ENCODE assay signal across 13 cellular contexts in the genomic region with DNA sequence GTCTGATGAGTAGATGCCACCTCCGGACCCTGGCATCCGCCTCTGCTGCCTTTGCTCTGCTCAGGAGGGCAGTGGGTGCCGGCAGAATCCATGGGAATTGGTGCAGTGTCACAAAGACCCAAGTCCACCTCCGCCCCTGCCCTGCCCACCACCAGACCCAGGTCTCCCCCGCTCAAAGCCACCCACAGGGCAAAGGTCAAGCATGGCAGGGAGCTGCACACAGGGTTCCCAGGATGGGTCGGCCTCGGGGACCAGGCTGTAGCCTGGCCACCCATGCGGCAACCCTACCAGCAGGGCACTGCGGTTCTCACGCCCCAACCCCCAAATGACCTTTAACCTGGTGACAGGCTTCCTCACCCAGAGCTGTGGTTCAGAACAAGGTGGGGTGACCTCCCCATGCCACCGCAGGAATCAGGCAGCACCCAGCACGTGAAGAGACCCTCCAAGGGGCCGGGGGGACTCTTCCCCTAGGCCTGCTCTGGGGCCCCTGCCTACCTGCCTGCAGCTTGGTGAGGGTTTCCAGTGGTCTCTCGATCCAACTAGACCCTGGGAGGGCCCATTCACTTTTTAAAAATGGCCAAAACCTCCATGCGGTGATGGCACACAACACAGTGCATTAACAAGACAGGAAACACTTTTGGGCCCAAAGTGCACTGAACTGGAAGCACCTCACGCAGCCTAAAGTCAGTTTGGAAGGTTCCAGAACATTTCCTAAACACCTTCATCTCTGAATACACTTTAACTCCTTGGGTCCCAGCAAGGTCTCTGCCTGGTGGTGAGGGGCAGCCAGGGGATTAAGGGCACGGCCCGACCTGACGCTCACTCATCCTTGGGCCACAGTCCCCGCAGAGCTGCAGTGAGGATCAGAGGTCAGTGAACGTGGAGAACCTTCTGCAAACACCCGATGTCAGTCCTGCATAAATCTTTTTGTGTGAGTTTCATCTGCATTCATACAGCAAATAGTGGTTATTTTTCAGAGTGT. TPM values are rescaled to one million over a fixed set of nuclear protein-coding genes. Genes with fewer than 3 reads are reported as not detected.
A peak's percentile ranks its signal among the peaks of the same experiment; 100 is the strongest.
DNase-seq lines count a peak whose midpoint lies in the region; ATAC-seq, FAIRE-seq and TF ChIP-seq lines count a peak whose summit lies in the region.
"Had no signal": no experiment of that assay in that cellular context is flagged by ENCODE, and none has a peak within 500 bp of the region (broad histone marks: within the 10 kb centered on the region; RNA-seq: fewer than 3 reads in every experiment).

No MANE protein-coding gene starts in this region.

- H3K4me1 ChIP-seq in mesenchymal stem cell (ENCODE audit: control insufficient read depth, insufficient read depth, low read depth, low read length): peaks cover 60% of the 10 kb centered on the region
- H3K4me1 ChIP-seq in suprapubic skin: peaks cover 80% of the 10 kb centered on the region

- no peak for TF ChIP-seq POLR2A in suprapubic skin (IDR thresholded peaks at IDR 0.05)

- H3K23ac ChIP-seq in mesenchymal stem cell (ENCODE audit: low read length in 2 of 2): peak overlapping the region in 1 of 2 experiments; percentile 63

- H3K36me3 ChIP-seq in mesenchymal stem cell (ENCODE audit: control insufficient read depth in 1 of 2, insufficient read depth in 2 of 2, low read depth in 1 of 2, low read length in 2 of 2) (peaks cover 39 to 55% of the 10 kb centered on the region in 2 experiments), suprapubic skin (no peaks in the 10 kb centered on the region)

- 86% methylated on average over 20 of the region's 22 CpGs for WGBS in mesenchymal stem cell
- 81% methylated on average over 10 of the region's 22 CpGs for WGBS in suprapubic skin

- no peaks in the 10 kb centered on the region for H3K9me3 Mint-ChIP-seq in activated T-cell treated with anti-CD3 and anti-CD28 coated beads, Interleukin-2, amount 50 U/mL, for 24 hours
- no peaks in the 10 kb centered on the region for H3K9me3 Mint-ChIP-seq in activated T-cell treated with anti-CD3 and anti-CD28 coated beads, Interleukin-2, amount 50 U/mL, for 4 hours
- no peaks in the 10 kb centered on the region for H3K9me3 Mint-ChIP-seq in brain
- H3K9me3 Mint-ChIP-seq: activated naive CD8-positive, alpha-beta T cell treated with anti-CD3 and anti-CD28 coated beads for 36 hours had no signal

- TF ChIP-seq EP300 in suprapubic skin (IDR thresholded peaks at IDR 0.05): no peak

- H3K27me3 Mint-ChIP-seq in activated T-cell treated with anti-CD3 and anti-CD28 coated beads, Interleukin-2, amount 50 U/mL, for 24 hours: peaks cover 24% of the 10 kb centered on the region
- H3K27me3 Mint-ChIP-seq in activated T-cell treated with anti-CD3 and anti-CD28 coated beads, Interleukin-2, amount 50 U/mL, for 4 hours (ENCODE audit: low read depth): peaks cover 5% of the 10 kb centered on the region
- no peaks in the 10 kb centered on the region for H3K27me3 Mint-ChIP-seq in brain

- H3K36me3 Mint-ChIP-seq in activated T-cell treated with anti-CD3 and anti-CD28 coated beads, Interleukin-2, amount 50 U/mL, for 24 hours (ENCODE audit: low read depth): no peaks in the 10 kb centered on the region
- no peaks in the 10 kb centered on the region for H3K36me3 Mint-ChIP-seq in activated T-cell treated with anti-CD3 and anti-CD28 coated beads, Interleukin-2, amount 50 U/mL, for 4 hours (ENCODE audit: insufficient read depth)
- H3K36me3 Mint-ChIP-seq in brain: peaks cover 2% of the 10 kb centered on the region
- H3K36me3 Mint-ChIP-seq: activated naive CD8-positive, alpha-beta T cell treated with anti-CD3 and anti-CD28 coated beads for 36 hours had no signal

- no peak overlapping the region for H3K4ac ChIP-seq in mesenchymal stem cell (ENCODE audit: low read depth in 1 of 2, low read length in 2 of 2)

- H3K9ac ChIP-seq in mesenchymal stem cell (ENCODE audit: low read length): no peak overlapping the region
- H3K9ac ChIP-seq: KMS-11 had no signal

- H2BK5ac ChIP-seq in mesenchymal stem cell (ENCODE audit: low read depth, low read length, poor library complexity, severe bottlenecking): no peak overlapping the region

- H3K79me1 ChIP-seq in mesenchymal stem cell (replicated peaks; ENCODE audit: low read length, poor library complexity, severe bottlenecking): peaks cover 8% of the 10 kb centered on the region

- H2AFZ ChIP-seq in mesenchymal stem cell (ENCODE audit: low read depth, low read length): no peak overlapping the region

- no peak for FAIRE-seq in urothelium cell line (lab: Jason Lieb, UNC)

- ATAC-seq in activated T-cell treated with anti-CD3 and anti-CD28 coated beads, Interleukin-2, amount 50 U/mL, for 4 hours: no peak
- no peak for ATAC-seq in HG02798 (IDR thresholded peaks at IDR 0.05; ENCODE audit: poor library complexity, unreplicated experiment)

- H4K8ac ChIP-seq in mesenchymal stem cell (ENCODE audit: low read length): peak overlapping the region; percentile 52

- H2BK15ac ChIP-seq in mesenchymal stem cell (ENCODE audit: low read depth, poor library complexity, severe bottlenecking): peak overlapping the region; percentile 35

- H2BK120ac ChIP-seq in mesenchymal stem cell (ENCODE audit: low read depth, low read length): no peak overlapping the region

- H2BK12ac ChIP-seq in mesenchymal stem cell (ENCODE audit: low read length in 2 of 2): peak overlapping the region in 1 of 2 experiments; percentile 38

- no peak overlapping the region for H3K4me2 ChIP-seq in mesenchymal stem cell (ENCODE audit: low read length, poor library complexity, severe bottlenecking)
- H3K4me2 ChIP-seq: KMS-11 had no signal

- no peak overlapping the region for H3K4me3 Mint-ChIP-seq in activated T-cell treated with anti-CD3 and anti-CD28 coated beads, Interleukin-2, amount 50 U/mL, for 24 hours
- H3K4me3 Mint-ChIP-seq in activated T-cell treated with anti-CD3 and anti-CD28 coated beads, Interleukin-2, amount 50 U/mL, for 4 hours: no peak overlapping the region
- no peak overlapping the region for H3K4me3 Mint-ChIP-seq in brain
- H3K4me3 Mint-ChIP-seq: activated naive CD8-positive, alpha-beta T cell treated with anti-CD3 and anti-CD28 coated beads for 36 hours had no signal

- H2AK5ac ChIP-seq in mesenchymal stem cell (ENCODE audit: low read length, severe bottlenecking): peak overlapping the region; percentile 42

- H3K27ac ChIP-seq in mesenchymal stem cell (ENCODE audit: low read length, poor library complexity, severe bottlenecking): no peak overlapping the region
- H3K27ac ChIP-seq in suprapubic skin: no peak overlapping the region
- H3K27ac ChIP-seq: KMS-11 had no signal

- H3K9me3 ChIP-seq in mesenchymal stem cell (ENCODE audit: control insufficient read depth, low read length) (no peaks in the 10 kb centered on the region), suprapubic skin (no peaks in the 10 kb centered on the region)

- H3K14ac ChIP-seq in mesenchymal stem cell (ENCODE audit: low read length in 2 of 2): peak overlapping the region in 1 of 2 experiments; percentile 47

- peaks cover 16% of the 10 kb centered on the region for H3K4me1 Mint-ChIP-seq in activated T-cell treated with anti-CD3 and anti-CD28 coated beads, Interleukin-2, amount 50 U/mL, for 24 hours (ENCODE audit: low read depth)
- H3K4me1 Mint-ChIP-seq in activated T-cell treated with anti-CD3 and anti-CD28 coated beads, Interleukin-2, amount 50 U/mL, for 4 hours (ENCODE audit: low read depth): peaks cover 18% of the 10 kb centered on the region
- H3K4me1 Mint-ChIP-seq in brain: peaks cover 44% of the 10 kb centered on the region

- no peaks in the 10 kb centered on the region for H3K27me3 ChIP-seq in mesenchymal stem cell (ENCODE audit: control insufficient read depth in 1 of 2, insufficient read depth in 1 of 2, low read length in 2 of 2)
- H3K27me3 ChIP-seq in suprapubic skin: no peaks in the 10 kb centered on the region

- TF ChIP-seq CTCF in brain (conservative IDR thresholded peaks at IDR 0.05) (no peak), suprapubic skin (IDR thresholded peaks at IDR 0.05) (no peak)

- H4K91ac ChIP-seq in mesenchymal stem cell (ENCODE audit: low read length): peak overlapping the region; percentile 47

- peak overlapping the region; percentile 16 to 79 for H3K18ac ChIP-seq in mesenchymal stem cell (ENCODE audit: low read depth in 1 of 2, low read length in 2 of 2)

- peak; percentile 26 for DNase-seq in activated T-cell treated with anti-CD3 and anti-CD28 coated beads, Interleukin-2, amount 50 U/mL, for 24 hours
- DNase-seq in activated T-cell treated with anti-CD3 and anti-CD28 coated beads, Interleukin-2, amount 50 U/mL, for 4 hours: no peak
- DNase-seq in mesenchymal stem cell (no peak), suprapubic skin (ENCODE audit: low spot score in 2 of 2) (peak; percentile 54 to 66), NCI-H748 (lab: John Stamatoyannopoulos, UW; ENCODE audit: unreplicated experiment) (no peak), urothelium cell line (ENCODE audit: low spot score) (no peak)
- DNase-seq: activated naive CD8-positive, alpha-beta T cell treated with anti-CD3 and anti-CD28 coated beads for 36 hours; Calu3; NCI-H1930; SHP77 had no signal

- no peak overlapping the region for H3K27ac Mint-ChIP-seq in activated T-cell treated with anti-CD3 and anti-CD28 coated beads, Interleukin-2, amount 50 U/mL, for 24 hours
- H3K27ac Mint-ChIP-seq in brain: peak overlapping the region in 3 of 5 experiments; percentile 61 to 94 (median 69)
- H3K27ac Mint-ChIP-seq: activated naive CD8-positive, alpha-beta T cell treated with anti-CD3 and anti-CD28 coated beads for 36 hours had no signal

- H3K4me3 ChIP-seq in mesenchymal stem cell (ENCODE audit: insufficient read depth in 1 of 2, low read depth in 1 of 2, low read length in 2 of 2): peak overlapping the region in 1 of 2 experiments; percentile 2
- H3K4me3 ChIP-seq in suprapubic skin: no peak overlapping the region

RNA-seq across cellular contexts. Expression of a gene that starts 11.0 kb away (rescaled TPM):
- total RNA-seq in activated T-cell treated with anti-CD3 and anti-CD28 coated beads, Interleukin-2, amount 50 U/mL, for 4 hours: under 1 TPM; 0.61 to 0.84 (median 0.71) TPM
- polyA plus RNA-seq in brain (ENCODE audit: insufficient read depth, low read depth, low replicate concordance): 43.7 TPM
- polyA plus RNA-seq in mesenchymal stem cell (2013, experiment 1 of 2): 126 TPM
- polyA plus RNA-seq in mesenchymal stem cell (2013, experiment 2 of 2): 127 TPM
- 100 to 1,000 TPM; 175 to 286 (median 224) TPM for total RNA-seq in suprapubic skin

Comparison
In these comparisons a context has a peak if more than half of its experiments do, and no peak if none do; other contexts are left out.
1. DNase-seq: peak in activated T-cell treated with anti-CD3 and anti-CD28 coated beads, Interleukin-2, amount 50 U/mL, for 24 hours (single experiment) and suprapubic skin (2 of 2); none in activated T-cell treated with anti-CD3 and anti-CD28 coated beads, Interleukin-2, amount 50 U/mL, for 4 hours (single experiment), mesenchymal stem cell (single experiment), NCI-H748 (single experiment) and urothelium cell line (single experiment).
2. RNA of a gene that starts 11.0 kb away (total RNA-seq): 175 to 286 TPM in suprapubic skin; 0.61 to 0.84 TPM in activated T-cell treated with anti-CD3 and anti-CD28 coated beads, Interleukin-2, amount 50 U/mL, for 4 hours; every median in the first group is over 10 times any median in the second.